Comparison of ENCODE assay signal across 1 cellular context in genomic region chrX:15493118-15494082, GRCh38.
TF ChIP-seq lines count a peak whose summit lies in the region.

Gene PIR (minus strand): TSS chrX:15493333. CDS start chrX:15491257, 2,076 bp downstream.

TF ChIP-seq in K562, 482 proteins besides CTCF, POLR2A, EP300 and RAD21 (continued from another document and continues in another):
- TF ChIP-seq ZBTB9 (CRISPR knock-in tag; IDR thresholded peaks at IDR 0.05) (no peak), ZNF444 (CRISPR knock-in tag; IDR thresholded peaks at IDR 0.05) (no peak), MED1 (CRISPR knock-in tag; IDR thresholded peaks at IDR 0.05; ENCODE audit: borderline replicate concordance) (no peak), POLR2H (tag; IDR thresholded peaks at IDR 0.05; ENCODE audit: low read depth) (no peak), SP2 (IDR thresholded peaks at IDR 0.05; ENCODE audit: extremely low read depth, low read depth, low read length, poor library complexity, severe bottlenecking) (no peak), PCBP1 (IDR thresholded peaks at IDR 0.05; ENCODE audit: low read depth, low read length, poor library complexity, severe bottlenecking) (no peak), THRAP3 (IDR thresholded peaks at IDR 0.05; ENCODE audit: borderline replicate concordance) (no peak), ZZZ3 (IDR thresholded peaks at IDR 0.05) (no peak), ATF3 (IDR thresholded peaks at IDR 0.05) (0 out of 2 replicates have a peak, but pooled peaks have one; percentile 11), ATF3 (CRISPR knock-in tag; conservative IDR thresholded peaks at IDR 0.05) (no peak; the same call in 1 of the 2 replicates), PATZ1 (CRISPR knock-in tag; IDR thresholded peaks at IDR 0.05; ENCODE audit: borderline replicate concordance) (no peak), WHSC1 (IDR thresholded peaks at IDR 0.05; ENCODE audit: low read length) (no peak), TOE1 (IDR thresholded peaks at IDR 0.05; ENCODE audit: borderline replicate concordance) (no peak; the same call in 1 of the 2 replicates), TOE1 (CRISPR knock-in tag; IDR thresholded peaks at IDR 0.05; ENCODE audit: borderline replicate concordance, low read depth) (no peak), CAMTA2 (CRISPR knock-in tag; conservative IDR thresholded peaks at IDR 0.05) (no peak), KLF10 (CRISPR knock-in tag; IDR thresholded peaks at IDR 0.05) (no peak), ZNF449 (CRISPR knock-in tag; IDR thresholded peaks at IDR 0.05) (no peak), ERF (CRISPR knock-in tag; IDR thresholded peaks at IDR 0.05) (no peak), ZBTB2 (IDR thresholded peaks at IDR 0.05) (no peak), LCOR (CRISPR knock-in tag; IDR thresholded peaks at IDR 0.05) (no peak), E2F3 (CRISPR knock-in tag; IDR thresholded peaks at IDR 0.05) (no peak), TAF1 (IDR thresholded peaks at IDR 0.05; ENCODE audit: control insufficient read depth, extremely low read depth, insufficient read depth, low read length, severe bottlenecking) (peak; percentile 29), ZFP30 (CRISPR knock-in tag; IDR thresholded peaks at IDR 0.05; ENCODE audit: borderline replicate concordance) (no peak), NUFIP1 (IDR thresholded peaks at IDR 0.05; ENCODE audit: partially characterized antibody) (no peak), SUPT5H (IDR thresholded peaks at IDR 0.05) (peak; percentile 55; the same call in 1 of the 2 replicates), CGGBP1 (CRISPR knock-in tag; IDR thresholded peaks at IDR 0.05) (no peak), ADNP (tag; IDR thresholded peaks at IDR 0.05) (no peak), ZNF699 (CRISPR knock-in tag; IDR thresholded peaks at IDR 0.05; ENCODE audit: insufficient replicate concordance) (no peak), NFYB (IDR thresholded peaks at IDR 0.05; ENCODE audit: extremely low read depth, insufficient read length) (no peak), NR3C1 (CRISPR knock-in tag; IDR thresholded peaks at IDR 0.05) (no peak), HBP1 (CRISPR knock-in tag; IDR thresholded peaks at IDR 0.05) (no peak), SNAPC5 (CRISPR knock-in tag; IDR thresholded peaks at IDR 0.05) (no peak), SIRT6 (IDR thresholded peaks at IDR 0.05; ENCODE audit: low read depth, low read length) (no peak), ZNF143 (CRISPR knock-in tag; IDR thresholded peaks at IDR 0.05) (no peak), CCAR2 (IDR thresholded peaks at IDR 0.05; ENCODE audit: low read depth, low read length) (no peak), E2F8 (IDR thresholded peaks at IDR 0.05; ENCODE audit: low read depth, partially characterized antibody) (no peak), MECOM (CRISPR knock-in tag; IDR thresholded peaks at IDR 0.05) (no peak), JUN (IDR thresholded peaks at IDR 0.05; ENCODE audit: borderline replicate concordance, low read depth, low read length) (no peak), JUN (CRISPR knock-in tag; IDR thresholded peaks at IDR 0.05; ENCODE audit: borderline replicate concordance) (no peak), RFX7 (CRISPR knock-in tag; IDR thresholded peaks at IDR 0.05) (no peak), BHLHE40 (IDR thresholded peaks at IDR 0.05; ENCODE audit: low read length) (peak; percentile 66), HLTF (IDR thresholded peaks at IDR 0.05) (no peak), BRF1 (IDR thresholded peaks at IDR 0.05; ENCODE audit: borderline replicate concordance, extremely low read depth, insufficient read length) (no peak), SMC3 (conservative IDR thresholded peaks at IDR 0.05; ENCODE audit: insufficient read depth, low read depth, low read length) (peak; percentile 24; the same call in 1 of the 2 replicates), CHD2 (IDR thresholded peaks at IDR 0.05; ENCODE audit: low read depth, low read length) (no peak), TRIM24 (IDR thresholded peaks at IDR 0.05) (no peak)
